Comparison of ENCODE assay signal across 10 cellular contexts in genomic region chr16:90020838-90021382, GRCh38.
A peak's percentile ranks its signal among the peaks of the same experiment; 100 is the strongest.
DNase-seq lines count a peak whose midpoint lies in the region; FAIRE-seq and TF ChIP-seq lines count a peak whose summit lies in the region.
"Had no signal": no experiment of that assay in that cellular context is flagged by ENCODE, and none has a peak within 500 bp of the region (broad histone marks: within the 10 kb centered on the region; RNA-seq: fewer than 3 reads in every experiment).

No MANE protein-coding gene starts in this region.

- H3K27ac ChIP-seq in tibial artery, result no peak overlapping the region

- H3K4me1 ChIP-seq in tibial artery, result peaks cover 0 to 46% (median 24%) of the 10 kb centered on the region in 4 donors

- intact Hi-C loops in tibial artery (cut with DNase I; ENCODE audit: low total_unique reads), result no loop called here

- H3K9me3 ChIP-seq in tibial artery, result no peaks in the 10 kb centered on the region
- H3K9me3 ChIP-seq: left lung had no signal

- peak; percentile 53 for FAIRE-seq in GM19239 (lab: Jason Lieb, UNC)

- TF ChIP-seq CTCF in tibial artery (IDR thresholded peaks at IDR 0.05), result no peak

- H3K27me3 ChIP-seq in tibial artery, result peaks cover 0 to 6% of the 10 kb centered on the region in 2 donors

- H3K4me3 ChIP-seq in tibial artery, result no peak overlapping the region

- DNase-seq in AML-193 (lab: John Stamatoyannopoulos, UW) (peak; percentile 17 to 22), GM19239 (ENCODE audit: insufficient read length, low spot score) (no peak), amniotic epithelial cell (ENCODE audit: low read depth) (peak; percentile 22), left kidney (ENCODE audit: low read depth, low spot score) (peak; percentile 71), tibial artery (no peak), 8988T (no peak)
- no peak for DNase-seq in effector CD8-positive, alpha-beta T cell (lab: John Stamatoyannopoulos, UW)
- DNase-seq in activated CD4-positive, alpha-beta T cell treated with anti-CD3 and anti-CD28 coated beads for 4 hours, result no peak
- DNase-seq: activated naive CD8-positive, alpha-beta T cell treated with anti-CD3 and anti-CD28 coated beads, Interleukin-2, amount 10 ng/mL, durations not matched to agents 7 days and 5 days; left lung had no signal

- no peaks in the 10 kb centered on the region for H3K36me3 ChIP-seq in tibial artery
- H3K36me3 ChIP-seq: left lung had no signal

Comparison
In these comparisons a context has a peak if more than half of its experiments do, and no peak if none do; other contexts are left out.
1. DNase-seq: peak in AML-193 (2 of 2), amniotic epithelial cell (single experiment) and left kidney (single experiment); none in GM19239 (single experiment), effector CD8-positive, alpha-beta T cell (single experiment), tibial artery (0 of 2), activated CD4-positive, alpha-beta T cell treated with anti-CD3 and anti-CD28 coated beads for 4 hours (0 of 2) and 8988T (single experiment).